11 cellular contexts compared by ENCODE assay signal in genomic region chr9:128100581-128100980, GRCh38. TPM values are rescaled to one million over a fixed set of nuclear protein-coding genes. Genes with fewer than 3 reads are reported as not detected.
DNase-seq lines count a peak whose midpoint lies in the region; ATAC-seq and TF ChIP-seq lines count a peak whose summit lies in the region.
"Had no signal": no experiment of that assay in that cellular context is flagged by ENCODE, and none has a peak within 500 bp of the region (broad histone marks: within the 10 kb centered on the region; RNA-seq: fewer than 3 reads in every experiment).

No MANE protein-coding gene starts in this region.

- H3K27me3 ChIP-seq in lower lobe of right lung (ENCODE audit: low read depth) = no peaks in the 10 kb centered on the region
- no peaks in the 10 kb centered on the region for H3K27me3 ChIP-seq in stomach smooth muscle (ENCODE audit: control insufficient read depth in 1 of 2, insufficient read depth in 2 of 2, low read length in 2 of 2)

- no peak for TF ChIP-seq CTCF in lower lobe of right lung (IDR thresholded peaks at IDR 0.05)

- H3K4me1 ChIP-seq in lower lobe of right lung = peaks cover 85% of the 10 kb centered on the region
- peaks cover 42% of the 10 kb centered on the region for H3K4me1 ChIP-seq in stomach smooth muscle (ENCODE audit: control insufficient read depth, insufficient read depth, low read length)

- no peaks in the 10 kb centered on the region for H3K9me3 ChIP-seq in KOPT-K1 (ENCODE audit: insufficient read depth, low read length, poor library complexity, severe bottlenecking)
- H3K9me3 ChIP-seq in lower lobe of right lung = no peaks in the 10 kb centered on the region
- no peaks in the 10 kb centered on the region for H3K9me3 ChIP-seq in stomach smooth muscle (ENCODE audit: control insufficient read depth in 2 of 2, low read length in 2 of 2)

- peaks cover 65% of the 10 kb centered on the region for H3K36me3 ChIP-seq in KOPT-K1 (ENCODE audit: insufficient read depth, low read length)
- peaks cover 47% of the 10 kb centered on the region for H3K36me3 ChIP-seq in lower lobe of right lung
- H3K36me3 ChIP-seq in stomach smooth muscle (ENCODE audit: control insufficient read depth in 2 of 2, insufficient read depth in 2 of 2, low read length in 2 of 2) = peaks cover 33 to 34% of the 10 kb centered on the region in 2 donors

- H3K9ac ChIP-seq in stomach smooth muscle (ENCODE audit: low read length in 2 of 2) = peak overlapping the region; percentile 13 to 85

- peak overlapping the region; percentile 71 for H3K27ac Mint-ChIP-seq in central memory CD8-positive, alpha-beta T cell (ENCODE audit: low read depth)

- intact Hi-C loops in lower lobe of right lung (cut with DNase I) = no loop called here

- H3K4me3 ChIP-seq in lower lobe of right lung (peak overlapping the region; percentile 61), stomach smooth muscle (ENCODE audit: low read length in 2 of 2) (peak overlapping the region; percentile 80 to 82)

- no peak overlapping the region for H3K4me3 Mint-ChIP-seq in central memory CD8-positive, alpha-beta T cell

- H3K9me3 Mint-ChIP-seq in central memory CD8-positive, alpha-beta T cell = no peaks in the 10 kb centered on the region

- peaks cover 27% of the 10 kb centered on the region for H3K36me3 Mint-ChIP-seq in central memory CD8-positive, alpha-beta T cell (ENCODE audit: insufficient read depth)

- DNase-seq in central memory CD8-positive, alpha-beta T cell (ENCODE audit: low spot score in 2 of 2) = no peak
- DNase-seq in lower lobe of right lung = peak; percentile 38
- DNase-seq in SIG-M5 treated with dmso at 0.1 percent for 504 hours (lab: John Stamatoyannopoulos, UW; ENCODE audit: unreplicated experiment) = no peak
- DNase-seq in activated gamma-delta T cell treated with Interleukin-2 at 50 U/mL for 16 hours = no peak
- DNase-seq: activated CD8-positive, alpha-beta memory T cell treated with anti-CD3 and anti-CD28 coated beads for 24 hours; NCI-H446 treated with DMSO at 0.1 percent for 48 hours had no signal

- peaks cover 35% of the 10 kb centered on the region for H3K4me1 Mint-ChIP-seq in central memory CD8-positive, alpha-beta T cell

- H3K27me3 Mint-ChIP-seq in central memory CD8-positive, alpha-beta T cell = no peaks in the 10 kb centered on the region

- H3K27ac ChIP-seq in KOPT-K1 (ENCODE audit: low read depth, low read length, poor library complexity, severe bottlenecking) = peak overlapping the region; percentile 99
- H3K27ac ChIP-seq in lower lobe of right lung = peak overlapping the region; percentile 95
- H3K27ac ChIP-seq in stomach smooth muscle (ENCODE audit: low read length) = peak overlapping the region; percentile 95

- no peak for ATAC-seq in central memory CD8-positive, alpha-beta T cell (replicated peaks; ENCODE audit: extremely low read depth, poor library complexity, severe bottlenecking)
- no peak for ATAC-seq in lower lobe of right lung
- ATAC-seq in HG03097 (IDR thresholded peaks at IDR 0.05; ENCODE audit: low FRiP score, unreplicated experiment) = no peak
- ATAC-seq: SK-N-SH treated with all-trans-retinoic acid at 6 μM for 48 hours had no signal

RNA-seq across cellular contexts. Expression of gene PTGES2, which starts 26.9 kb away (rescaled TPM):
- total RNA-seq in lower lobe of right lung = 30.6 TPM

RNA-seq across cellular contexts. Expression of gene SLC25A25, which starts 32.5 kb away (rescaled TPM):
- 27.3 TPM for total RNA-seq in lower lobe of right lung

RNA-seq across cellular contexts. Expression of gene NAIF1, which starts 33.5 kb away (rescaled TPM):
- 11.3 TPM for total RNA-seq in lower lobe of right lung

RNA-seq across cellular contexts. Expression of gene LCN2, which starts 48.7 kb away (rescaled TPM):
- total RNA-seq in lower lobe of right lung = 83.4 TPM
- total RNA-seq: LHCN-M2 had no signal

RNA-seq across cellular contexts. Expression of gene BBLN, which starts 59.5 kb away (rescaled TPM):
- 47.9 TPM for total RNA-seq in lower lobe of right lung
